In the genomic region with DNA sequence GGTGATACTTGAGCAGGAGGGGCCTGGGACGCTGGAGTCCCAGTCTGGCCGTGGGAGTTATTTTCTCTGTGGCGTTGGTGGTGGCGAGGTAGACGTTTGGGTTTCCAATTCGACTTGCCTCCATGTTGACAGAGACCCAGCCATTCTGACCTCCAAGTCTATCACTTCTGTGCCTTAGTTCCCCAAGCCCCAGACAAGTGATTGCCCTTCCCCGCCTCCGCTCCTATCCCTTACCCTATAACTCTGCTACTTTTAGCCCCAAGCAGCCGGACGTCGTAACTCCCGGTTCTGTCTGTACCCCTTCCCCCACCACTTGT, we compare ENCODE assay signal across 8 cellular contexts. TPM values are rescaled to one million over a fixed set of nuclear protein-coding genes. Genes with fewer than 3 reads are reported as not detected.
A peak's percentile ranks its signal among the peaks of the same experiment; 100 is the strongest.
DNase-seq lines count a peak whose midpoint lies in the region; ATAC-seq and TF ChIP-seq lines count a peak whose summit lies in the region.

No MANE protein-coding gene starts in this region.

- peak overlapping the region; percentile 80 for H3K4me3 ChIP-seq in BE2C (ENCODE audit: low read depth, low read length)
- H3K4me3 ChIP-seq in mammary epithelial cell (replicated peaks in 1 of 3; ENCODE audit: insufficient read depth in 1 of 3, low read depth in 2 of 3, low read length in 3 of 3), result peak overlapping the region; percentile 64 to 89 (median 77)
- peak overlapping the region; percentile 80 to 99 for H3K4me3 ChIP-seq in muscle layer of colon (ENCODE audit: low read depth in 1 of 2, low read length in 2 of 2)

- in situ Hi-C loops in mammary epithelial cell (cut with MboI; ENCODE audit: low sequenced_read_pairs in 2 of 2), result no loop called here

- CTCF ChIA-PET in mammary epithelial cell (lab: Charles Lee; ENCODE audit: low non-redundant PET), result no interaction called here

- no peaks in the 10 kb centered on the region for H3K9me3 ChIP-seq in BE2C
- H3K9me3 ChIP-seq in mammary epithelial cell (replicated peaks; ENCODE audit: insufficient read depth, low read length), result no peaks in the 10 kb centered on the region
- no peaks in the 10 kb centered on the region for H3K9me3 ChIP-seq in muscle layer of colon (ENCODE audit: low read length)

- intact Hi-C loops in mammary epithelial cell (cut with micrococcal nuclease), result loop anchor here (1.0 to 5.0 kb wide), 2 partner anchors 34 to 51 kb away; partner anchors contain the start of genes EID2B and SUPT5H

- dilution Hi-C loops in mammary epithelial cell (cut with HindIII; ENCODE audit: low sequenced_read_pairs), result no loop called here

- 3% methylated on average over 9 of the region's 12 CpGs for WGBS in mammary epithelial cell (ENCODE audit: low coverage, missing lambda C conversion rate)

- no peaks in the 10 kb centered on the region for H4K20me1 ChIP-seq in mammary epithelial cell (ENCODE audit: insufficient read depth, low read length)

- H3K27me3 ChIP-seq in BE2C, result no peaks in the 10 kb centered on the region
- no peaks in the 10 kb centered on the region for H3K27me3 ChIP-seq in mammary epithelial cell (ENCODE audit: insufficient read depth, low read length)
- no peaks in the 10 kb centered on the region for H3K27me3 ChIP-seq in muscle layer of colon (ENCODE audit: control insufficient read depth in 1 of 2, insufficient read depth in 2 of 2, low read length in 2 of 2)

- peaks cover 4% of the 10 kb centered on the region; the same call in 1 of the 2 replicates for H3K4me1 ChIP-seq in BE2C
- peaks cover 13% of the 10 kb centered on the region for H3K4me1 ChIP-seq in mammary epithelial cell (ENCODE audit: insufficient read depth, low read length)
- H3K4me1 ChIP-seq in muscle layer of colon (ENCODE audit: insufficient read depth, low read length), result peaks cover 9% of the 10 kb centered on the region

- ATAC-seq in HG02798 (IDR thresholded peaks at IDR 0.05; ENCODE audit: poor library complexity, unreplicated experiment) (no peak), HG03342 (IDR thresholded peaks at IDR 0.05; ENCODE audit: unreplicated experiment) (no peak), GM21381 (IDR thresholded peaks at IDR 0.05; ENCODE audit: unreplicated experiment) (no peak)

- H3K36me3 ChIP-seq in BE2C, result peaks cover 21% of the 10 kb centered on the region
- peaks cover 5% of the 10 kb centered on the region for H3K36me3 ChIP-seq in mammary epithelial cell (ENCODE audit: insufficient read depth, low read length)
- H3K36me3 ChIP-seq in muscle layer of colon (ENCODE audit: insufficient read depth, low read length), result peaks cover 18% of the 10 kb centered on the region

- peak overlapping the region; percentile 94 for H2AFZ ChIP-seq in mammary epithelial cell (ENCODE audit: low read depth, low read length)

- DNase-seq in BE2C, result no peak
- peak; percentile 21 for DNase-seq in HK-2 (ENCODE audit: unreplicated experiment)
- no peak for DNase-seq in mammary epithelial cell
- DNase-seq in cerebellar nuclear complex (lab: John Stamatoyannopoulos, UW), result no peak

- peak overlapping the region; percentile 88 for H3K4me2 ChIP-seq in mammary epithelial cell (ENCODE audit: insufficient read depth, low read depth, low read length)

- peaks cover 33% of the 10 kb centered on the region for H3K79me2 ChIP-seq in mammary epithelial cell (ENCODE audit: insufficient read depth, low read length)

- H3K9ac ChIP-seq in mammary epithelial cell (ENCODE audit: insufficient read depth, low read length), result peak overlapping the region; percentile 96
- peak overlapping the region; percentile 93 for H3K9ac ChIP-seq in muscle layer of colon (ENCODE audit: low read length)

- no TSS peak for BruUV-seq in mammary epithelial cell (replicated peaks; lab: Mats Ljungman, UMichigan)

- peak overlapping the region; percentile 88 for H3K27ac ChIP-seq in mammary epithelial cell (ENCODE audit: insufficient read depth, low read depth, low read length)
- H3K27ac ChIP-seq in muscle layer of colon (ENCODE audit: low read depth, low read length), result no peak overlapping the region

- TF ChIP-seq CTCF in BE2C (IDR thresholded peaks at IDR 0.05; ENCODE audit: low read depth, low read length) (no peak), mammary epithelial cell (conservative IDR thresholded peaks at IDR 0.05 in 1 of 2, IDR thresholded peaks at IDR 0.05 in 1 of 2; ENCODE audit: extremely low read depth in 1 of 2, insufficient read depth in 1 of 2, low read depth in 1 of 2, low read length in 2 of 2) (no peak)

RNA-seq across cellular contexts. Expression of gene TIMM50, which starts 0.5 kb away (rescaled TPM):
- 229 TPM for polyA plus RNA-seq in BE2C (2012; ENCODE audit: insufficient read depth, insufficient read length, low read depth)
- total RNA-seq in mammary epithelial cell, result 10 to 100 TPM; 36.0 to 96.0 TPM
- polyA plus RNA-seq in mammary epithelial cell, result 75.8 TPM
- 138 TPM for polyA minus RNA-seq in mammary epithelial cell

RNA-seq across cellular contexts. Expression of gene DLL3, which starts 17.6 kb away (rescaled TPM):
- 41.5 TPM for polyA plus RNA-seq in BE2C (2012; ENCODE audit: insufficient read depth, insufficient read length, low read depth)
- total RNA-seq in mammary epithelial cell, result 1 to 10 TPM in 1 of 2 donors, under 1 TPM in 1; 0.33 to 1.9 TPM
- polyA plus RNA-seq in mammary epithelial cell, result 1.9 TPM
- not detected for polyA minus RNA-seq in mammary epithelial cell

RNA-seq across cellular contexts. Expression of gene SELENOV, which starts 33.8 kb away (rescaled TPM):
- polyA plus RNA-seq in BE2C (2012; ENCODE audit: insufficient read depth, insufficient read length, low read depth), result not detected
- not detected for total RNA-seq in mammary epithelial cell
- polyA plus RNA-seq in mammary epithelial cell, result not detected
- polyA minus RNA-seq in mammary epithelial cell, result not detected

RNA-seq across cellular contexts. Expression of gene SUPT5H, which starts 35.8 kb away (rescaled TPM):
- 272 TPM for polyA plus RNA-seq in BE2C (2012; ENCODE audit: insufficient read depth, insufficient read length, low read depth)
- total RNA-seq in mammary epithelial cell, result 100 to 1,000 TPM in 1 of 2 donors, 10 to 100 TPM in 1; 66.7 to 120 TPM
- 74.5 TPM for polyA plus RNA-seq in mammary epithelial cell
- polyA minus RNA-seq in mammary epithelial cell, result 177 TPM

RNA-seq across cellular contexts. Expression of gene RPS16, which starts 45.4 kb away (rescaled TPM):
- polyA plus RNA-seq in BE2C (2012; ENCODE audit: insufficient read depth, insufficient read length, low read depth), result 3,669 TPM
- 1,000 to 10,000 TPM in 1 of 2 donors, 100 to 1,000 TPM in 1; 361 to 1,710 TPM for total RNA-seq in mammary epithelial cell
- polyA plus RNA-seq in mammary epithelial cell, result 3,363 TPM
- polyA minus RNA-seq in mammary epithelial cell, result 1,696 TPM
